Comparison of ENCODE assay signal across 11 cellular contexts in the genomic region with DNA sequence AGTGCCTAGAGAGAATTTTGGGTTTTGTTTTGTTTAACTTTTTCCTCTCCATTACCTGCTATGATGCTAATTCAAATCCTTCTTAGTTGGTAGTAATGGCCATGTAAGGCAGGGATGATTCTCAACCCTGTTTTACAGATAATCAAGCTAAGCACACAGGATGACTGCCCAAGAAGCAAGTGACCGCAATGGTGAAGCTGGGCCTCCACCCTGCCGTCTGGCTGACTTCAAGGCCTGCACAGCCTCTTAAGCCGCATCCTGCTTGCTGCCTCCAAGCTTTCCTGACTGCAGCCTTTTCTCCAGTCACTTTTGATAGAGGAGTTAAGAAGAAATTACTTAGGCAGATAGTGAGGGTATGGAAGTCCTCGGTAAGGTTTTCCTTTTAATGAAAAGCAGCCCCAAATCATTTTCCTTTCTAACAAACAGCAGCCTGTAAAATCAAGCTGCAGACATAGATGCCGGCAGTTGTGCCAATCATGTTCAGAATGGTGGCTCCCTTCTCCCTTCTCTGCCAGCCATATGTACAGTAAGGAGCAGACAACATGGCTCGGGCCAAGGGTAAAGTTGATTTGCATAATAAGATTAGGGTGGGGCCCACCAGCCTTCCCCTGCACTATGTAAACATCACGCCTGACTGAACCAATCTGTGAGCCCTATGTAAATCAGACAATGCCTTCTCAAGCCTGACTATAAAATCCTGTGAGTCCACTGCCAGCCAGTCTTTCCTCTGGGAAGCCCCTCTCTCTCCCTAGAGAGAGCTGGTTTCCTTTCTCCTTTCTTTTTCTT. TPM values are rescaled to one million over a fixed set of nuclear protein-coding genes. Genes with fewer than 3 reads are reported as not detected.
DNase-seq lines count a peak whose midpoint lies in the region; ATAC-seq and TF ChIP-seq lines count a peak whose summit lies in the region.
"Had no signal": no experiment of that assay in that cellular context is flagged by ENCODE, and none has a peak within 500 bp of the region (broad histone marks: within the 10 kb centered on the region; RNA-seq: fewer than 3 reads in every experiment).

No MANE protein-coding gene starts in this region.

- TF ChIP-seq CTCF in epithelial cell of esophagus (IDR thresholded peaks at IDR 0.05; ENCODE audit: insufficient read depth, low read depth, low read length, missing control alignments) (no peak), vagina (IDR thresholded peaks at IDR 0.05) (no peak), dorsolateral prefrontal cortex (IDR thresholded peaks at IDR 0.05 in 54 of 56, conservative IDR thresholded peaks at IDR 0.05 in 2 of 56; ENCODE audit: low read depth in 1 of 56, partially characterized antibody in 56 of 56) (no peak)

- no peaks in the 10 kb centered on the region for H3K9me3 Mint-ChIP-seq in stimulated activated naive CD8-positive, alpha-beta T cell treated with anti-CD3 and anti-CD28 coated beads, Interleukin-15, Interleukin-2, amounts not matched to agents 100 ng/mL and 50 ng/mL, for 24 hours

- H3K27ac ChIP-seq in vagina (peak overlapping the region; percentile 41), dorsolateral prefrontal cortex (peak overlapping the region in 1 of 59 donors; percentile 12)

- intact Hi-C loops in vagina (cut with DNase I), result no loop called here
- intact Hi-C loops in dorsolateral prefrontal cortex (cut with DNase I), result no loop called here
- intact Hi-C loops in sciatic nerve (cut with DNase I), result loop anchor here (1.0 kb wide), 1 partner anchor 22 kb away; no protein-coding TSS in a partner anchor

- no peak for ATAC-seq in stimulated activated naive CD8-positive, alpha-beta T cell treated with anti-CD3 and anti-CD28 coated beads, Interleukin-15, Interleukin-2, amounts not matched to agents 100 U/mL and 50 U/mL, for 24 hours
- ATAC-seq in sciatic nerve, result no peak
- ATAC-seq: HCT116 had no signal

- no peak for DNase-seq in stimulated activated naive CD8-positive, alpha-beta T cell treated with anti-CD3 and anti-CD28 coated beads, Interleukin-15, Interleukin-2, amounts not matched to agents 100 U/mL and 50 U/mL, for 24 hours
- DNase-seq in NCI-H526 (lab: John Stamatoyannopoulos, UW) (peak; percentile 97), epithelial cell of esophagus (ENCODE audit: low read depth) (peak; percentile 39), vagina (ENCODE audit: extremely low spot score in 2 of 2) (no peak), dorsolateral prefrontal cortex (no peak), sciatic nerve (ENCODE audit: low spot score) (no peak), cerebellar cortex (ENCODE audit: low spot score) (no peak)
- DNase-seq: activated naive CD8-positive, alpha-beta T cell treated with anti-CD3 and anti-CD28 coated beads, Interleukin-2, amount 10 ng/mL, durations not matched to agents 7 days and 5 days had no signal

- no peaks in the 10 kb centered on the region for H3K4me1 Mint-ChIP-seq in stimulated activated naive CD8-positive, alpha-beta T cell treated with anti-CD3 and anti-CD28 coated beads, Interleukin-15, Interleukin-2, amounts not matched to agents 100 ng/mL and 50 ng/mL, for 24 hours (ENCODE audit: low read depth)

- H3K4me1 ChIP-seq in vagina, result peaks cover 12% of the 10 kb centered on the region

- H3K27ac Mint-ChIP-seq in stimulated activated naive CD8-positive, alpha-beta T cell treated with anti-CD3 and anti-CD28 coated beads, Interleukin-15, Interleukin-2, amounts not matched to agents 100 ng/mL and 50 ng/mL, for 24 hours, result peak overlapping the region; percentile 10
- H3K27ac Mint-ChIP-seq: activated naive CD8-positive, alpha-beta T cell treated with anti-CD3 and anti-CD28 coated beads, Interleukin-2, amount 10 ng/mL, durations not matched to agents 7 days and 5 days had no signal

- H3K4me3 ChIP-seq in epithelial cell of esophagus (ENCODE audit: low read length) (no peak overlapping the region), vagina (no peak overlapping the region), dorsolateral prefrontal cortex (no peak overlapping the region)

- no peaks in the 10 kb centered on the region for H3K36me3 Mint-ChIP-seq in stimulated activated naive CD8-positive, alpha-beta T cell treated with anti-CD3 and anti-CD28 coated beads, Interleukin-15, Interleukin-2, amounts not matched to agents 100 ng/mL and 50 ng/mL, for 24 hours (ENCODE audit: low read depth)
- H3K36me3 Mint-ChIP-seq: CD4-positive, CD25-positive, alpha-beta regulatory T cell had no signal

- no peaks in the 10 kb centered on the region for H3K27me3 Mint-ChIP-seq in stimulated activated naive CD8-positive, alpha-beta T cell treated with anti-CD3 and anti-CD28 coated beads, Interleukin-15, Interleukin-2, amounts not matched to agents 100 ng/mL and 50 ng/mL, for 24 hours
- H3K27me3 Mint-ChIP-seq: activated naive CD8-positive, alpha-beta T cell treated with anti-CD3 and anti-CD28 coated beads, Interleukin-2, amount 10 ng/mL, durations not matched to agents 7 days and 5 days had no signal

- H3K27me3 ChIP-seq in vagina (no peaks in the 10 kb centered on the region), dorsolateral prefrontal cortex (no peaks in the 10 kb centered on the region)

- no peak overlapping the region for H3K4me3 Mint-ChIP-seq in stimulated activated naive CD8-positive, alpha-beta T cell treated with anti-CD3 and anti-CD28 coated beads, Interleukin-15, Interleukin-2, amounts not matched to agents 100 ng/mL and 50 ng/mL, for 24 hours
- H3K4me3 Mint-ChIP-seq: activated naive CD8-positive, alpha-beta T cell treated with anti-CD3 and anti-CD28 coated beads, Interleukin-2, amount 10 ng/mL, durations not matched to agents 7 days and 5 days; CD4-positive, CD25-positive, alpha-beta regulatory T cell had no signal

- no peaks in the 10 kb centered on the region for H3K36me3 ChIP-seq in vagina

- no peaks in the 10 kb centered on the region for H3K9me3 ChIP-seq in vagina

- no peak for TF ChIP-seq POLR2A in vagina (IDR thresholded peaks at IDR 0.05)

RNA-seq across cellular contexts. Expression of a gene that starts 8.8 kb away (rescaled TPM):
- 9.3 TPM for total RNA-seq in vagina
- total RNA-seq in dorsolateral prefrontal cortex, result 10 to 100 TPM in 36 of 120 experiments, 1 to 10 TPM in 84; 4.5 to 15.6 (median 8.4) TPM
- total RNA-seq in sciatic nerve, result 18.1 TPM

Comparison
In these comparisons a context has a peak if more than half of its experiments do, and no peak if none do; other contexts are left out.
1. DNase-seq: peak in NCI-H526 (2 of 2) and epithelial cell of esophagus (single experiment); none in stimulated activated naive CD8-positive, alpha-beta T cell treated with anti-CD3 and anti-CD28 coated beads, Interleukin-15, Interleukin-2, amounts not matched to agents 100 U/mL and 50 U/mL, for 24 hours (single experiment), vagina (0 of 2), dorsolateral prefrontal cortex (0 of 10), sciatic nerve (single experiment) and cerebellar cortex (single experiment).